Comparison of ENCODE assay signal across 13 cellular contexts in the genomic region with DNA sequence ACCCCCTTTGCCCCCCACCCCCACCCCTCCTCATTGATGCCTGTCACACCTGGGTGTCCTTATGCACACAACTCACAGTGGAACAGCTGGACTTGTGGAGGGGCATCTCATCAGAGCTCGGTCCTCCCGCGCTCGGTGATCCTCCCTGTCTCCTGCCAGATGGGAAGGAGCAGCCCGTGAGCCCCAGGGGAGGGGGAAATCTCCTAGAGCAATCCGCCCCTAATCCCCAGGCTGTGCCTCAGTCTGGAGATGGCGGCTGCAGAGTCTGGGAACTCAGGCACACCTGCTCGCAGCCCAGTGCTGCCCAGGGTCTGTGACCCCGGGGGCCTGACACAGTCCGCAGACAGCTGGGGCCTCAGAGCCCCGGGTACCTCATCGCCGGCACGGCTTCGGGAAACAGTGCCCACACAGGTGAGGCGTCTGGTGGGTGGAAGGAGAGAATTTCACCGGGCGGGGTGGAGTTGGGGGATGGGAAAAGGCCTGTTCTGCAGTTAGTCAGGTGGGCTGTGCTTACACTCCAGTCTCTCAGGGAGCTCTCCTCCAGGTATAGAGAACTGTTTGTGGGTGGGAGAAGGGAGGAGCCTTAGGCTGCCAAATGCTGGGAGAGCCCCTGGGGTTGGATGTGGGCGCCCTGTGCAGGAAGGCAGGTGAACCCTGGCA.
"Had no signal": no experiment of that assay in that cellular context is flagged by ENCODE, and none has a peak within 500 bp of the region (broad histone marks: within the 10 kb centered on the region; RNA-seq: fewer than 3 reads in every experiment).

No MANE protein-coding gene starts in this region.

- DNase-seq: activated effector memory CD4-positive, alpha-beta T cell treated with anti-CD3 and anti-CD28 coated beads, Interleukin-2, amount 50 U/mL, for 16 hours; brain microvascular endothelial cell; effector CD8-positive, alpha-beta T cell; islet precursor cell; left lung; natural killer cell; psoas muscle; stimulated activated CD4-positive, alpha-beta T cell treated with anti-CD3 and anti-CD28 coated beads, Interleukin-12 subunit alpha, Interleukin-12 subunit beta, amount 100 ng/mL, for 4 hours; stimulated activated CD4-positive, alpha-beta T cell treated with anti-CD3 and anti-CD28 coated beads, Interleukin-2, amount 100 ng/mL, for 48 hours; stimulated activated naive CD8-positive, alpha-beta T cell treated with anti-CD3 and anti-CD28 coated beads, Interleukin-15, Interleukin-2, amounts not matched to agents 100 U/mL and 50 U/mL, for 24 hours; testis had no signal

- H3K36me3 ChIP-seq: brain microvascular endothelial cell, left lung had no signal

- H3K36me3 Mint-ChIP-seq: activated naive CD8-positive, alpha-beta T cell; natural killer cell had no signal

- H3K9me3 ChIP-seq: left lung, psoas muscle, testis had no signal

- H3K4me3 ChIP-seq: left lung, psoas muscle, testis had no signal

- H3K27ac Mint-ChIP-seq: activated naive CD8-positive, alpha-beta T cell; natural killer cell; T-helper 1 cell treated with Interleukin-12 subunit alpha and Interleukin-12 subunit beta and Interleukin-4 antibody, amounts not matched to agents 30 μg/mL and 1 μg/mL, for 36 hours had no signal

- H3K27me3 Mint-ChIP-seq: activated naive CD8-positive, alpha-beta T cell had no signal

- H3K27ac ChIP-seq: brain microvascular endothelial cell, left lung, testis had no signal

- H3K27me3 ChIP-seq: brain microvascular endothelial cell, left lung, testis had no signal

- H3K4me3 Mint-ChIP-seq: activated naive CD8-positive, alpha-beta T cell; natural killer cell; T-helper 1 cell treated with Interleukin-12 subunit alpha and Interleukin-12 subunit beta and Interleukin-4 antibody, amounts not matched to agents 30 μg/mL and 1 μg/mL, for 36 hours had no signal

- H3K9me3 Mint-ChIP-seq: natural killer cell; T-helper 1 cell treated with Interleukin-12 subunit alpha and Interleukin-12 subunit beta and Interleukin-4 antibody, amounts not matched to agents 30 μg/mL and 1 μg/mL, for 36 hours had no signal
